Comparison of ENCODE assay signal across 21 cellular contexts in the genomic region with DNA sequence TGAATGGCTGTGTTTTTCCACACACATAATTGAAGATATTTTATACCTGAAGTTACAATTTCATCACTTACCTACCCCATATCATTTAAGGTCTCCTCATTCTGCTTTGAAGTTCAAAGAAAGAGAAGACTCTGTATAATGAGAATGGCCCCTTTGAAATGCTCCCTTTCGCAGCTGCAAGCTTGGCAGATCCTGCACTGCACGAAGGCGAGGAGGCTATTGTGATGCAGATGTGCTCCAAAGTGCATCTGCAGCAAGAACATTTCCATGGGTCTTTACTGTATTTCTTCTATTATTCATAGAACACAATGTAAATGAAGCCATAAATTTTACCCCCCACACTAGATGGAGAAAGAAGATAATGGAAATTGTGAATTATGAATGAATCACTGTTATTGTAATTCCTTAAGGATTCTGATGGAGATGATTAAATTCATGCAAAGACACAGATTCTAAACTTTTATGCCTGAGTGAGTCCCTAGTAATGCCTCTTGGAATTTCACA.
"Had no signal": no experiment of that assay in that cellular context is flagged by ENCODE, and none has a peak within 500 bp of the region (broad histone marks: within the 10 kb centered on the region; RNA-seq: fewer than 3 reads in every experiment).

No MANE protein-coding gene starts in this region.

- DNase-seq: activated CD4-positive, alpha-beta T cell treated with anti-CD3 and anti-CD28 coated beads, Interleukin-2, amount 50 U/mL, for 1 hour; activated CD4-positive, CD25-positive, alpha-beta regulatory T cell treated with anti-CD3 and anti-CD28 coated beads, Interleukin-2, amount 50 U/mL, for 72 hours; activated CD8-positive, alpha-beta memory T cell treated with anti-CD3 and anti-CD28 coated beads, Interleukin-2, amount 50 U/mL, for 4 hours; activated effector memory CD4-positive, alpha-beta T cell treated with Interleukin-2 at 50 U/mL for 16 hours; activated naive CD4-positive, alpha-beta T cell treated with anti-CD3 and anti-CD28 coated beads, Interleukin-2, amount 10 ng/mL, durations not matched to agents 7 days and 5 days; activated naive CD8-positive, alpha-beta T cell treated with anti-CD3 and anti-CD28 coated beads, Interleukin-2, amount 50 U/mL, for 24 hours; activated T-cell treated with anti-CD3 and anti-CD28 coated beads, Interleukin-2, amount 50 U/mL, for 4 hours; erythroblast; left lung; mucosa of descending colon; naive B cell; pancreas; stimulated activated CD4-positive, alpha-beta T cell treated with anti-CD3 and anti-CD28 coated beads, Interleukin-4, amount 100 ng/mL, for 1 hour; stimulated activated naive CD8-positive, alpha-beta T cell treated with anti-CD3 and anti-CD28 coated beads, Interleukin-15, amount 100 ng/mL, for 72 hours; T-helper 1 cell; T-helper 9 cell; testis had no signal

- H3K27me3 ChIP-seq: breast epithelium, left lung, pancreas, testis had no signal

- H3K9me3 ChIP-seq: breast epithelium, left lung, mucosa of descending colon, pancreas, testis had no signal

- H3K27ac Mint-ChIP-seq: activated naive CD4-positive, alpha-beta T cell treated with anti-CD3 and anti-CD28 coated beads, Interleukin-2, amount 10 ng/mL, durations not matched to agents 7 days and 5 days; activated naive CD8-positive, alpha-beta T cell treated with anti-CD3 and anti-CD28 coated beads, Interleukin-2, amount 50 U/mL, for 24 hours; naive B cell; stimulated activated naive CD8-positive, alpha-beta T cell treated with anti-CD3 and anti-CD28 coated beads, Interleukin-15, amount 100 ng/mL, for 72 hours; type B pancreatic cell had no signal

- H3K4me3 ChIP-seq: breast epithelium, coronary artery, left lung, mucosa of descending colon, pancreas, smooth muscle cell, testis had no signal

- H3K4me3 Mint-ChIP-seq: activated naive CD4-positive, alpha-beta T cell treated with anti-CD3 and anti-CD28 coated beads, Interleukin-2, amount 10 ng/mL, durations not matched to agents 7 days and 5 days; activated naive CD8-positive, alpha-beta T cell treated with anti-CD3 and anti-CD28 coated beads, Interleukin-2, amount 50 U/mL, for 24 hours; activated T-cell treated with anti-CD3 and anti-CD28 coated beads, Interleukin-2, amount 50 U/mL, for 4 hours; naive B cell; stimulated activated naive CD8-positive, alpha-beta T cell treated with anti-CD3 and anti-CD28 coated beads, Interleukin-15, amount 100 ng/mL, for 72 hours; type B pancreatic cell had no signal

- H3K36me3 Mint-ChIP-seq: activated naive CD4-positive, alpha-beta T cell treated with anti-CD3 and anti-CD28 coated beads, Interleukin-2, amount 10 ng/mL, durations not matched to agents 7 days and 5 days; naive B cell; type B pancreatic cell had no signal

- H3K4me1 ChIP-seq: breast epithelium, left lung, pancreas, testis had no signal

- H3K9me3 Mint-ChIP-seq: activated naive CD4-positive, alpha-beta T cell treated with anti-CD3 and anti-CD28 coated beads, Interleukin-2, amount 10 ng/mL, durations not matched to agents 7 days and 5 days; activated naive CD8-positive, alpha-beta T cell treated with anti-CD3 and anti-CD28 coated beads, Interleukin-2, amount 50 U/mL, for 24 hours; activated T-cell treated with anti-CD3 and anti-CD28 coated beads, Interleukin-2, amount 50 U/mL, for 4 hours; type B pancreatic cell had no signal

- H3K4me1 Mint-ChIP-seq: activated naive CD4-positive, alpha-beta T cell treated with anti-CD3 and anti-CD28 coated beads, Interleukin-2, amount 10 ng/mL, durations not matched to agents 7 days and 5 days; activated naive CD8-positive, alpha-beta T cell treated with anti-CD3 and anti-CD28 coated beads, Interleukin-2, amount 50 U/mL, for 24 hours; naive B cell; stimulated activated naive CD8-positive, alpha-beta T cell treated with anti-CD3 and anti-CD28 coated beads, Interleukin-15, amount 100 ng/mL, for 72 hours had no signal

- H3K36me3 ChIP-seq: breast epithelium, left lung, pancreas had no signal

- H3K27me3 Mint-ChIP-seq: activated naive CD4-positive, alpha-beta T cell treated with anti-CD3 and anti-CD28 coated beads, Interleukin-2, amount 10 ng/mL, durations not matched to agents 7 days and 5 days; stimulated activated naive CD8-positive, alpha-beta T cell treated with anti-CD3 and anti-CD28 coated beads, Interleukin-15, amount 100 ng/mL, for 72 hours had no signal

- H3K27ac ChIP-seq: breast epithelium, coronary artery, left lung, pancreas, testis had no signal
